In the genomic region with DNA sequence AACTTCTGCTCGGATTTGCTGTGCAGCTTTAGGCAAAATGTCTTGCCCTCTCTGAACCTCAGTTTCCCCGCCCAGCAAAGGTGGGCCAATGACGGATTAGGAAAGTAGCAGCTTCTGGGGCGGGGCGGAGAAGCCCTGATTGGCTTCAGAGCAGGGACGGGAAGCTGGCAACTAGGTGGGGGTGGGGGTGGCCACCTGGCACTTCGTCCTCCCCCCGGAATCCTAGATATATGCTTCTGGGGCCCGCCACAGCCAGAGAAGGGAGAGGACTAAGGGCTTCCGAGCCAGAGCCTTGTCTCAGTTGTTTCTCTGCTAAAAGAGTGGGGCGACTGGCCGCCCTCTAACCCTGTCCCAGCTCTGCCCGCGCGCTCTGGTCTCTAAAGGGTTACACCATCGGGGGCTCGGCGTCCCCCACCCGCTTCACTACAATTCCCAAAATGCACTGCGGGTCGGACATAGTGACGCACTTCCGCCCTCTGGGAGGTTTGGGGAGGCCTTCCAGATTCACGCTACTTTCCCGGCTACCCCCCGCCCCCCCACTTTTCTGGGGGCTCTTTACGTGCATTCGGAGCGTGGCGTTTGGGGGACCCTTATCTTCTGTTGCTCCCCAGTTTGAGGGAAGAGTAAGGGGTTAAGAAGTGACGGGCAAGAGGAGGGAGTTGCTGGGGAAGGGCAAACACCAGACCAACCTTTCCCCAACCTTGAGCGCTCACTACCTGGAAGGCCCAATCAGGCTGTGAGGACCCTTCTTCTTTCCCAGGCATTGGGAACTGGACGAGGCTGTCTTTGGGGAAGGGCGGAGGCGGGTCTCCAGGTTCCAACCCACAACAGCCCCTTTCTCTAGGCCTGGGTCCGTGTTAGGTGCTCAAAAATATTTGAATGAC, we compare ENCODE assay signal across 8 cellular contexts. TPM values are rescaled to one million over a fixed set of nuclear protein-coding genes. Genes with fewer than 3 reads are reported as not detected.
DNase-seq lines count a peak whose midpoint lies in the region; ATAC-seq and TF ChIP-seq lines count a peak whose summit lies in the region.

No MANE protein-coding gene starts in this region.

- no peaks in the 10 kb centered on the region for H3K9me3 Mint-ChIP-seq in nephron

- H3K9me3 ChIP-seq in DND-41 (ENCODE audit: insufficient read depth, low read length, severe bottlenecking) (no peaks in the 10 kb centered on the region), RWPE2 (ENCODE audit: severe bottlenecking) (no peaks in the 10 kb centered on the region)

- peak overlapping the region; percentile 92 to 94 (median 93) for H3K27ac Mint-ChIP-seq in nephron

- peaks cover 9% of the 10 kb centered on the region for H3K36me3 Mint-ChIP-seq in nephron (ENCODE audit: low read depth)

- ATAC-seq in DND-41 (ENCODE audit: insufficient read depth, low read depth) (peak; percentile 82), RWPE2 (ENCODE audit: low read depth) (peak; percentile 67)

- peak overlapping the region; percentile 99 for H3K4me2 ChIP-seq in DND-41 (ENCODE audit: insufficient read depth, low read length)

- peak overlapping the region; percentile 84 for H3K27ac ChIP-seq in DND-41 (ENCODE audit: low read length)
- peak overlapping the region; percentile 61 for H3K27ac ChIP-seq in RWPE2 (ENCODE audit: poor library complexity, severe bottlenecking)

- peaks cover 38% of the 10 kb centered on the region for H4K20me1 ChIP-seq in DND-41 (ENCODE audit: insufficient read depth, low read length)

- H3K4me3 Mint-ChIP-seq in nephron: peak overlapping the region; percentile 94 to 97 (median 95)

- DNase-seq in DND-41 (peak; percentile 95), GOT3 (lab: John Stamatoyannopoulos, UW) (peak; percentile 65), M059J (ENCODE audit: low read depth) (peak; percentile 94), RWPE2 (ENCODE audit: low spot score) (peak; percentile 94), fibroblast of the aortic adventitia (ENCODE audit: low read depth) (peak; percentile 94)
- DNase-seq in activated effector memory CD4-positive, alpha-beta T cell treated with Interleukin-2 at 50 U/mL for 16 hours: peak; percentile 85
- DNase-seq in stimulated activated naive CD4-positive, alpha-beta T cell treated with Interleukin-2 at 50 U/mL for 16 hours (lab: John Stamatoyannopoulos, UW): peak; percentile 87

- peaks cover 31% of the 10 kb centered on the region for H3K79me2 ChIP-seq in DND-41 (ENCODE audit: insufficient read depth, low read length)

- no peaks in the 10 kb centered on the region for H3K27me3 Mint-ChIP-seq in nephron (ENCODE audit: low read depth)

- no peak for TF ChIP-seq CTCF in DND-41 (IDR thresholded peaks at IDR 0.05; ENCODE audit: borderline replicate concordance, extremely low read depth, low read length, poor library complexity, severe bottlenecking)
- no peak for TF ChIP-seq CTCF in RWPE2 (IDR thresholded peaks at IDR 0.05; ENCODE audit: poor library complexity, severe bottlenecking)
- no peak for TF ChIP-seq CTCF in fibroblast of the aortic adventitia (IDR thresholded peaks at IDR 0.05; ENCODE audit: insufficient read depth, low read length)
- TF ChIP-seq CTCF in nephron (IDR thresholded peaks at IDR 0.05; ENCODE audit: unreplicated experiment in 3 of 3): no peak

- H3K9ac ChIP-seq in DND-41 (ENCODE audit: low read depth, low read length): peak overlapping the region; percentile 82

- H3K4me3 ChIP-seq in DND-41 (ENCODE audit: low read depth in 1 of 2, low read length in 2 of 2) (peak overlapping the region; percentile 46 to 78), RWPE2 (ENCODE audit: severe bottlenecking) (peak overlapping the region; percentile 69), fibroblast of the aortic adventitia (ENCODE audit: low read depth, low read length) (peak overlapping the region; percentile 87)

- H3K4me1 ChIP-seq in DND-41 (ENCODE audit: insufficient read depth, low read length) (peaks cover 37% of the 10 kb centered on the region), RWPE2 (ENCODE audit: insufficient read depth, poor library complexity, severe bottlenecking) (peaks cover 6% of the 10 kb centered on the region)

- peaks cover 32% of the 10 kb centered on the region for H3K36me3 ChIP-seq in DND-41 (ENCODE audit: insufficient read depth, low read length)
- H3K36me3 ChIP-seq in RWPE2 (ENCODE audit: low read depth): peaks cover 4% of the 10 kb centered on the region

- peak overlapping the region; percentile 69 for H2AFZ ChIP-seq in DND-41 (ENCODE audit: low read depth, low read length)

- H3K27me3 ChIP-seq in DND-41 (ENCODE audit: insufficient read depth, low read length, poor library complexity) (no peaks in the 10 kb centered on the region), RWPE2 (ENCODE audit: insufficient read depth, poor library complexity, severe bottlenecking) (no peaks in the 10 kb centered on the region)

- H3K4me1 Mint-ChIP-seq in nephron: peaks cover 25% of the 10 kb centered on the region

RNA-seq across cellular contexts. Expression of a gene that starts 0.7 kb away (rescaled TPM):
- 10.7 and 29.4 TPM in 2 replicates for total RNA-seq in M059J (2014; rRNA removed; shearing (Covaris generic))
- total RNA-seq in fibroblast of the aortic adventitia (ENCODE audit: low replicate concordance): 21.3 and 25.7 TPM in 2 replicates

RNA-seq across cellular contexts. Expression of a gene that starts 15.7 kb away (rescaled TPM):
- total RNA-seq in M059J (2014; rRNA removed; shearing (Covaris generic)): 1.0 and 4.7 TPM in 2 replicates
- total RNA-seq in fibroblast of the aortic adventitia (ENCODE audit: low replicate concordance): 0.33 and 2.4 TPM in 2 replicates

RNA-seq across cellular contexts. Expression of a gene that starts 22.5 kb away (rescaled TPM):
- 0.27 TPM in 1 of 2 replicates, not detected in the other for total RNA-seq in M059J (2014; rRNA removed; shearing (Covaris generic))
- total RNA-seq in fibroblast of the aortic adventitia (ENCODE audit: low replicate concordance): not detected in 2 replicates

RNA-seq across cellular contexts. Expression of a gene that starts 23.7 kb away (rescaled TPM):
- 35.9 and 36.5 TPM in 2 replicates for total RNA-seq in M059J (2014; rRNA removed; shearing (Covaris generic))
- total RNA-seq in fibroblast of the aortic adventitia (ENCODE audit: low replicate concordance): 21.3 and 38.1 TPM in 2 replicates

RNA-seq across cellular contexts. Expression of a gene that starts 27.9 kb away (rescaled TPM):
- not detected in 2 replicates for total RNA-seq in M059J (2014; rRNA removed; shearing (Covaris generic))
- total RNA-seq in fibroblast of the aortic adventitia (ENCODE audit: low replicate concordance): not detected in 2 replicates

Comparison
In these comparisons a context has a peak if more than half of its experiments do, and no peak if none do; other contexts are left out.
1. Peak in every context shown above with its lines: DNase-seq, ATAC-seq, H3K4me3 ChIP-seq and H3K27ac ChIP-seq.